In the genomic region with DNA sequence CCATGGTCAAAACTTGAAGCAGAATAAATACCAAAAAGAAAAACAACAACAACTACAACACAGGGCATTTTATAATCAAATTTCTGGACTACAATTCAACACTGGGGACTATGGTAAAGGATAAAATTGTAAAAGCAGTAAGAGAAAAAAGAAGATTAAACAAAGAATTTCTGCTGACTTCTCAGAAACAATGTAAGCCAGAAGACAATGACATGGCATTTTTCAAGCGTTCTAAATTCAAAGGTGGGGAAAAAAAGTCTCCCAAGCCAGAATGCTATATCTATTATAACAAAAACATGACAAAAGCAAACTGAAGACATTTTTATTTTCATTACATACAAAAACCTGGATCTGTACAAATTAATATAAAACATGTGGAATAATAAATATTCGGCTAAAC, we compare ENCODE assay signal across 9 cellular contexts.
"Had no signal": no experiment of that assay in that cellular context is flagged by ENCODE, and none has a peak within 500 bp of the region (broad histone marks: within the 10 kb centered on the region; RNA-seq: fewer than 3 reads in every experiment).

No MANE protein-coding gene starts in this region.

- DNase-seq: H7, HFFc6, Karpas-422, KBM-7 had no signal

- H3K4me3 ChIP-seq: GM23338, HAP-1 had no signal

- H3K9me3 ChIP-seq: HAP-1 had no signal

- H3K9ac ChIP-seq: KMS-11 had no signal

- H2AFZ ChIP-seq: GM23338 had no signal

- H3K4me1 ChIP-seq: HAP-1 had no signal

- ATAC-seq: GM23338, HCT116 had no signal

- FAIRE-seq: HTR-8/SVneo had no signal

- H3K36me3 ChIP-seq: HAP-1 had no signal

- H3K27ac ChIP-seq: KMS-11 had no signal

- H3K4me2 ChIP-seq: GM23338, KMS-11 had no signal
